Comparison of ENCODE assay signal across 8 cellular contexts in genomic region chr7:101308245-101309085, GRCh38. TPM values are rescaled to one million over a fixed set of nuclear protein-coding genes. Genes with fewer than 3 reads are reported as not detected.
DNase-seq lines count a peak whose midpoint lies in the region; ATAC-seq and TF ChIP-seq lines count a peak whose summit lies in the region.

No MANE protein-coding gene starts in this region.

- ATAC-seq in right lobe of liver: peak; percentile 95 to 99 (median 98)
- no peak for ATAC-seq in GM19397 (IDR thresholded peaks at IDR 0.05; ENCODE audit: unreplicated experiment)

- intact Hi-C loops in right lobe of liver (cut with DNase I): no loop called here

- peak overlapping the region; percentile 76 for H3K27ac ChIP-seq in RWPE1
- H3K27ac ChIP-seq in right lobe of liver: peak overlapping the region in 1 of 3 donors; percentile 37

- no peaks in the 10 kb centered on the region for H3K27me3 ChIP-seq in right lobe of liver

- no peak for TF ChIP-seq CTCF in RWPE1 (conservative IDR thresholded peaks at IDR 0.05; ENCODE audit: low read depth)
- no peak for TF ChIP-seq CTCF in cardiac fibroblast (IDR thresholded peaks at IDR 0.05; ENCODE audit: low read depth, low read length)
- peak in 2 of 4 donors; percentile 9 to 24 for TF ChIP-seq CTCF in right lobe of liver (IDR thresholded peaks at IDR 0.05)

- no peaks in the 10 kb centered on the region for H3K9me3 ChIP-seq in right lobe of liver

- WGBS in right lobe of liver (ENCODE audit: insufficient coverage, low coverage, low lambda C conversion rate, missing lambda C conversion rate): 0% methylated on average over 14 of the region's 62 CpGs

- POLR2A ChIA-PET in RWPE1 (lab: Yijun Ruan, JAX; ENCODE audit: low non-redundant PET): interaction anchor here (0.6 to 0.8 kb wide), 3 partner anchors 68 to 91 kb away, joined by 3 to 4 read pairs (median 3); partner anchors contain the start of gene ZNHIT1

- H3K4me3 ChIP-seq in cardiac fibroblast (replicated peaks in 1 of 2; ENCODE audit: low read depth in 2 of 2, low read length in 2 of 2) (peak overlapping the region; percentile 45 to 48), right lobe of liver (peak overlapping the region; percentile 29 to 67 (median 54))

- DNase-seq in NCI-H524 (lab: John Stamatoyannopoulos, UW) (peak; percentile 28 to 69), NCI-H524 treated with DMSO at 0.1 percent for 48 hours (lab: John Stamatoyannopoulos, UW) (no peak), RWPE1 (ENCODE audit: low spot score) (peak; percentile 83), cardiac fibroblast (ENCODE audit: low read depth in 2 of 2) (peak; percentile 41 to 46), right lobe of liver (peak; percentile 80 to 85 (median 82)), H4 (ENCODE audit: low spot score) (no peak)
- DNase-seq in stimulated activated CD8-positive, alpha-beta memory T cell treated with anti-CD3 and anti-CD28 coated beads, Interleukin-12 subunit alpha, Interleukin-12 subunit beta, amount 100 ng/mL, for 24 hours (ENCODE audit: extremely low read depth): peak; percentile 5

- TF ChIP-seq POLR2A in right lobe of liver (IDR thresholded peaks at IDR 0.05): no peak

- no peaks in the 10 kb centered on the region for H3K4me1 ChIP-seq in right lobe of liver

- no peaks in the 10 kb centered on the region for H3K36me3 ChIP-seq in right lobe of liver

- CTCF ChIA-PET in RWPE1 (lab: Yijun Ruan, JAX): interaction anchor here (0.6 to 1.1 kb wide), 3 partner anchors 16 to 326 kb away, joined by 4 to 5 read pairs (median 5); no protein-coding TSS in a partner anchor

RNA-seq across cellular contexts. Expression of gene IFT22, which starts 13.1 kb away (rescaled TPM):
- 1 to 10 TPM; 5.4 to 8.1 (median 6.2) TPM for total RNA-seq in right lobe of liver
- total RNA-seq in H4 (2014; rRNA removed; shearing (Covaris generic)): 60.2 and 63.4 TPM in 2 replicates

RNA-seq across cellular contexts. Expression of gene COL26A1, which starts 54.2 kb away (rescaled TPM):
- 1 to 10 TPM; 1.4 to 5.4 (median 3.0) TPM for total RNA-seq in right lobe of liver
- not detected in 2 replicates for total RNA-seq in H4 (2014; rRNA removed; shearing (Covaris generic))

Comparison
In these comparisons a context has a peak if more than half of its experiments do, and no peak if none do; other contexts are left out.
1. DNase-seq: peak in NCI-H524 (2 of 2), RWPE1 (single experiment), cardiac fibroblast (2 of 2), right lobe of liver (3 of 3) and stimulated activated CD8-positive, alpha-beta memory T cell treated with anti-CD3 and anti-CD28 coated beads, Interleukin-12 subunit alpha, Interleukin-12 subunit beta, amount 100 ng/mL, for 24 hours (single experiment); none in NCI-H524 treated with DMSO at 0.1 percent for 48 hours (single experiment) and H4 (single experiment).